ENCODE assay signal across 1 cellular context in genomic region chr16:89309438-89310122, GRCh38.
TF ChIP-seq lines count a peak whose summit lies in the region.

No MANE protein-coding gene starts in this region.

TF ChIP-seq in HepG2, 621 proteins besides CTCF, POLR2A, EP300 and RAD21 (continued from another document):
- TF ChIP-seq ZNF318 (CRISPR knock-in tag; IDR thresholded peaks at IDR 0.05) = no peak
- TF ChIP-seq, protein P1, sequence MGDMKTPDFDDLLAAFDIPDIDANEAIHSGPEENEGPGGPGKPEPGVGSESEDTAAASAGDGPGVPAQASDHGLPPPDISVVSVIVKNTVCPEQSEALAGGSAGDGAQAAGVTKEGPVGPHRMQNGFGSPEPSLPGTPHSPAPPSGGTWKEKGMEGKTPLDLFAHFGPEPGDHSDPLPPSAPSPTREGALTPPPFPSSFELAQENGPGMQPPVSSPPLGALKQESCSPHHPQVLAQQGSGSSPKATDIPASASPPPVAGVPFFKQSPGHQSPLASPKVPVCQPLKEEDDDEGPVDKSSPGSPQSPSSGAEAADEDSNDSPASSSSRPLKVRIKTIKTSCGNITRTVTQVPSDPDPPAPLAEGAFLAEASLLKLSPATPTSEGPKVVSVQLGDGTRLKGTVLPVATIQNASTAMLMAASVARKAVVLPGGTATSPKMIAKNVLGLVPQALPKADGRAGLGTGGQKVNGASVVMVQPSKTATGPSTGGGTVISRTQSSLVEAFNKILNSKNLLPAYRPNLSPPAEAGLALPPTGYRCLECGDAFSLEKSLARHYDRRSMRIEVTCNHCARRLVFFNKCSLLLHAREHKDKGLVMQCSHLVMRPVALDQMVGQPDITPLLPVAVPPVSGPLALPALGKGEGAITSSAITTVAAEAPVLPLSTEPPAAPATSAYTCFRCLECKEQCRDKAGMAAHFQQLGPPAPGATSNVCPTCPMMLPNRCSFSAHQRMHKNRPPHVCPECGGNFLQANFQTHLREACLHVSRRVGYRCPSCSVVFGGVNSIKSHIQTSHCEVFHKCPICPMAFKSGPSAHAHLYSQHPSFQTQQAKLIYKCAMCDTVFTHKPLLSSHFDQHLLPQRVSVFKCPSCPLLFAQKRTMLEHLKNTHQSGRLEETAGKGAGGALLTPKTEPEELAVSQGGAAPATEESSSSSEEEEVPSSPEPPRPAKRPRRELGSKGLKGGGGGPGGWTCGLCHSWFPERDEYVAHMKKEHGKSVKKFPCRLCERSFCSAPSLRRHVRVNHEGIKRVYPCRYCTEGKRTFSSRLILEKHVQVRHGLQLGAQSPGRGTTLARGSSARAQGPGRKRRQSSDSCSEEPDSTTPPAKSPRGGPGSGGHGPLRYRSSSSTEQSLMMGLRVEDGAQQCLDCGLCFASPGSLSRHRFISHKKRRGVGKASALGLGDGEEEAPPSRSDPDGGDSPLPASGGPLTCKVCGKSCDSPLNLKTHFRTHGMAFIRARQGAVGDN (CRISPR knock-in tag; IDR thresholded peaks at IDR 0.05) = peak; percentile 6; the same call in 1 of the 2 replicates
- TF ChIP-seq ZNF749 (CRISPR knock-in tag; IDR thresholded peaks at IDR 0.05; ENCODE audit: borderline replicate concordance) = no peak
- TF ChIP-seq ZNF263 (CRISPR knock-in tag; IDR thresholded peaks at IDR 0.05) = no peak
- TF ChIP-seq TRIM24 (CRISPR knock-in tag; IDR thresholded peaks at IDR 0.05) = no peak
